Comparison of ENCODE assay signal across 25 cellular contexts in the genomic region with DNA sequence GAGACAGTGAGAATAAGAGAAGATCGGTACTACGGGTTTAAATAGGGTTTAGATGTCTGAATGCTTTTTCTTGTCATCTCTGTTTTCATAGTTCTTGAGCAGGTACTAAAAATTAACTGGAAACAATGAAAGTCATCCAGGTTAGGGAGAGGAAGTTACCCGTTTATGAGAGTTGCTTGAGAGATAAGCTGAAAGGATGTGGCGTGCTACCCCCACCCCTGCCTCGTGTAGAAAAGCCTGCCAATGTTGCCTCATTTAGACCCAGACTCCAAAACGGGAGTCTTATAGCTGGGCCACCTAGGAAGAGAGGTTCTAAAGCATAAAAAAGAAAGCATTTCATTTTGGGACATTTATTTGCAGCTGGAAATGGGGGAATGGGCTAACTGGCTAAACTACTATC. TPM values are rescaled to one million over a fixed set of nuclear protein-coding genes. Genes with fewer than 3 reads are reported as not detected.
DNase-seq lines count a peak whose midpoint lies in the region; ATAC-seq, FAIRE-seq and TF ChIP-seq lines count a peak whose summit lies in the region.
"Had no signal": no experiment of that assay in that cellular context is flagged by ENCODE, and none has a peak within 500 bp of the region (broad histone marks: within the 10 kb centered on the region; RNA-seq: fewer than 3 reads in every experiment).

No MANE protein-coding gene starts in this region.

- no peak overlapping the region for H3K4me2 ChIP-seq in K562 (ENCODE audit: insufficient read depth, low read length)
- H3K4me2 ChIP-seq: GM23338 had no signal

- H3K4me3 ChIP-seq in K562 = no peak overlapping the region
- H3K4me3 ChIP-seq: GM23338 had no signal

- TF ChIP-seq RAD21 in K562 (CRISPR knock-in tag; conservative IDR thresholded peaks at IDR 0.05 in 1 of 2, IDR thresholded peaks at IDR 0.05 in 1 of 2) = no peak

- no peak for FAIRE-seq in K562 (lab: Jason Lieb, UNC)
- FAIRE-seq: A204.1, D721Med, H54, HTR-8/SVneo had no signal

- CTCF ChIA-PET in activated naive CD4-positive, alpha-beta T cell treated with anti-CD3 and anti-CD28 coated beads for 36 hours (lab: Charles Lee) = no interaction called here
- CTCF ChIA-PET in K562 (lab: Yijun Ruan, JAX; ENCODE audit: low intra/inter-chr PET ratio) = interaction anchor here (0.6 kb wide), 1 partner anchor 431 kb away, joined by 3 read pairs; no protein-coding TSS in a partner anchor

- intact Hi-C loops in activated naive CD4-positive, alpha-beta T cell treated with anti-CD3 and anti-CD28 coated beads for 36 hours (cut with micrococcal nuclease) = no loop called here
- intact Hi-C loops in K562 (cut with micrococcal nuclease) = no loop called here

- no peak overlapping the region for H3K27ac Mint-ChIP-seq in activated naive CD4-positive, alpha-beta T cell treated with anti-CD3 and anti-CD28 coated beads for 36 hours
- no peak overlapping the region for H3K27ac Mint-ChIP-seq in T-helper 2 cell treated with Interferon-gamma antibody and Interleukin-4, amounts not matched to agents 5 μg/mL and 100 μg/mL, for 36 hours
- H3K27ac Mint-ChIP-seq: CD4-positive, CD25-positive, alpha-beta regulatory T cell; CD8-positive, alpha-beta memory T cell; GM23338; HFFc6 had no signal

- peaks cover 2% of the 10 kb centered on the region for H3K27me3 Mint-ChIP-seq in activated naive CD4-positive, alpha-beta T cell treated with anti-CD3 and anti-CD28 coated beads for 36 hours (ENCODE audit: low read depth)
- no peaks in the 10 kb centered on the region for H3K27me3 Mint-ChIP-seq in T-helper 2 cell treated with Interferon-gamma antibody and Interleukin-4, amounts not matched to agents 5 μg/mL and 100 μg/mL, for 36 hours (ENCODE audit: low read depth)

- no peak overlapping the region for H3K9ac ChIP-seq in K562 (ENCODE audit: insufficient read depth in 1 of 2, low read depth in 2 of 2, low read length in 2 of 2)

- ATAC-seq in K562 = no peak
- ATAC-seq: GM23338, HCT116 had no signal

- no TSS peak for BruUV-seq in K562 (replicated peaks; lab: Mats Ljungman, UMichigan)

- TF ChIP-seq POLR2A in K562 (conservative IDR thresholded peaks at IDR 0.05) = no peak

- no peak overlapping the region for H3K27ac ChIP-seq in K562 (ENCODE audit: extremely low read depth, low read depth, low read length)

- H3K27me3 ChIP-seq in K562 (ENCODE audit: control insufficient read depth in 2 of 2, insufficient read depth in 2 of 2, low read length in 2 of 2) = no peaks in the 10 kb centered on the region
- H3K27me3 ChIP-seq: BE2C had no signal

- DNase-seq in activated naive CD4-positive, alpha-beta T cell treated with anti-CD3 and anti-CD28 coated beads for 36 hours = peak; percentile 8
- no peak for DNase-seq in activated naive CD4-positive, alpha-beta T cell treated with anti-CD3 and anti-CD28 coated beads, Interleukin-2, amount 50 U/mL, for 16 hours
- peak; percentile 6 for DNase-seq in KBM-7
- DNase-seq in OCI-M1 (lab: John Stamatoyannopoulos, UW) = peak; percentile 38
- DNase-seq in K562 (ENCODE audit: extremely low read depth in 1 of 4, low spot score in 3 of 4) = no peak
- DNase-seq in T-helper 2 cell treated with Interferon-gamma antibody and Interleukin-4, amounts not matched to agents 5 μg/mL and 100 μg/mL, for 36 hours (ENCODE audit: low spot score) = no peak
- DNase-seq in DMS 273 treated with DMSO at 0.1 percent for 48 hours (lab: John Stamatoyannopoulos, UW) = no peak
- DNase-seq in COLO668 (lab: John Stamatoyannopoulos, UW; ENCODE audit: unreplicated experiment) = no peak
- DNase-seq: ACHN; BE2C; C1 segment of cervical spinal cord; Caco-2; CD8-positive, alpha-beta memory T cell; DMS153; DMS79; GF-D8; HFFc6; IMR-90 had no signal

- POLR2A ChIA-PET in K562 (lab: Yijun Ruan, JAX) = interaction anchor here (0.6 kb wide), 1 partner anchor 135 kb away, joined by 3 read pairs; no protein-coding TSS in a partner anchor

- H3K4me1 ChIP-seq in K562 (replicated peaks in 1 of 2; ENCODE audit: control insufficient read depth in 2 of 2, insufficient read depth in 2 of 2, low read length in 2 of 2) = no peaks in the 10 kb centered on the region
- H3K4me1 ChIP-seq: BE2C, Caco-2 had no signal

- 14% methylated on average over 6 of the region's 6 CpGs for WGBS in K562 (ENCODE audit: insufficient coverage, low coverage, missing lambda C conversion rate)

- no peaks in the 10 kb centered on the region for H3K9me1 ChIP-seq in K562 (ENCODE audit: control insufficient read depth, insufficient read depth, low read length)

- no peaks in the 10 kb centered on the region for H3K79me2 ChIP-seq in K562 (ENCODE audit: control insufficient read depth, insufficient read depth, low read length)

- no peak for TF ChIP-seq EP300 in K562 (IDR thresholded peaks at IDR 0.05; ENCODE audit: low read length)

- TF ChIP-seq CTCF in K562 (IDR thresholded peaks at IDR 0.05 in 2 of 3, conservative IDR thresholded peaks at IDR 0.05 in 1 of 3; ENCODE audit: insufficient read depth in 2 of 3, low read depth in 1 of 3, low read length in 3 of 3) = no peak

- H3K4me3 Mint-ChIP-seq in activated naive CD4-positive, alpha-beta T cell treated with anti-CD3 and anti-CD28 coated beads for 36 hours = no peak overlapping the region
- no peak overlapping the region for H3K4me3 Mint-ChIP-seq in T-helper 2 cell treated with Interferon-gamma antibody and Interleukin-4, amounts not matched to agents 5 μg/mL and 100 μg/mL, for 36 hours
- H3K4me3 Mint-ChIP-seq: CD4-positive, CD25-positive, alpha-beta regulatory T cell; CD8-positive, alpha-beta memory T cell; GM23338; HFFc6 had no signal

- in situ Hi-C loops in KBM-7 (cut with MboI; ENCODE audit: low pct_unique_long_range_greater_than_20kb, low sequenced_read_pairs) (no loop called here), K562 (cut with MboI) (no loop called here)

- H3K9me3 Mint-ChIP-seq in activated naive CD4-positive, alpha-beta T cell treated with anti-CD3 and anti-CD28 coated beads for 36 hours = peaks cover 10% of the 10 kb centered on the region
- peaks cover 5% of the 10 kb centered on the region for H3K9me3 Mint-ChIP-seq in T-helper 2 cell treated with Interferon-gamma antibody and Interleukin-4, amounts not matched to agents 5 μg/mL and 100 μg/mL, for 36 hours
- H3K9me3 Mint-ChIP-seq: HFFc6 had no signal

- H3K4me1 Mint-ChIP-seq in activated naive CD4-positive, alpha-beta T cell treated with anti-CD3 and anti-CD28 coated beads for 36 hours (ENCODE audit: low read depth) = peaks cover 5% of the 10 kb centered on the region
- peaks cover 11% of the 10 kb centered on the region for H3K4me1 Mint-ChIP-seq in T-helper 2 cell treated with Interferon-gamma antibody and Interleukin-4, amounts not matched to agents 5 μg/mL and 100 μg/mL, for 36 hours (ENCODE audit: low read depth)
- H3K4me1 Mint-ChIP-seq: CD8-positive, alpha-beta memory T cell; GM23338 had no signal

- no peaks in the 10 kb centered on the region for H4K20me1 ChIP-seq in K562 (replicated peaks; ENCODE audit: control insufficient read depth, insufficient read depth, low read length)

- H3K36me3 ChIP-seq in K562 (ENCODE audit: control insufficient read depth, insufficient read depth, low read length) = no peaks in the 10 kb centered on the region; the same call in 2 of the 3 replicates
- H3K36me3 ChIP-seq: BE2C had no signal

- peaks cover 2% of the 10 kb centered on the region for H3K36me3 Mint-ChIP-seq in activated naive CD4-positive, alpha-beta T cell treated with anti-CD3 and anti-CD28 coated beads for 36 hours (ENCODE audit: low read depth)
- no peaks in the 10 kb centered on the region for H3K36me3 Mint-ChIP-seq in T-helper 2 cell treated with Interferon-gamma antibody and Interleukin-4, amounts not matched to agents 5 μg/mL and 100 μg/mL, for 36 hours (ENCODE audit: low read depth)
- H3K36me3 Mint-ChIP-seq: CD4-positive, CD25-positive, alpha-beta regulatory T cell had no signal

- no peaks in the 10 kb centered on the region; the same call in 1 of the 2 replicates for H3K9me3 ChIP-seq in K562 (replicated peaks; ENCODE audit: control insufficient read depth, insufficient read depth, low read depth, low read length)
- H3K9me3 ChIP-seq: BE2C had no signal

- peak overlapping the region; percentile 8; the same call in 1 of the 2 replicates for H2AFZ ChIP-seq in K562 (ENCODE audit: low read depth, low read length)
- H2AFZ ChIP-seq: GM23338 had no signal

RNA-seq across cellular contexts. Expression of a gene that starts 10.2 kb away (rescaled TPM):
- not detected for total RNA-seq in activated naive CD4-positive, alpha-beta T cell treated with anti-CD3 and anti-CD28 coated beads for 36 hours
- total RNA-seq in K562 (2011; cell fraction: chromatin; rRNA removed; ENCODE audit: low replicate concordance) = not detected in 2 replicates
- total RNA-seq in K562 (2011; cell fraction: nucleolus; rRNA removed) = not detected in 2 replicates
- not detected in 2 replicates for total RNA-seq in K562 (2011; cell fraction: nucleoplasm; rRNA removed)
- total RNA-seq in K562 (2014; rRNA removed) = not detected in 2 replicates
- not detected in 2 replicates for total RNA-seq in K562 (2014; rRNA removed; fragmentation: Illumina TruSeq; extraction: Trizol)
- total RNA-seq in K562 (2015; rRNA removed; fragmentation: Illumina TruSeq; extraction: Trizol) = not detected in 2 replicates
- total RNA-seq in K562 (2021) = 0.13 TPM in 1 of 2 replicates, not detected in the other
- not detected in 2 replicates for polyA plus RNA-seq in K562 (2011; rRNA removed)
- polyA plus RNA-seq in K562 (2011; cell fraction: cytosol; rRNA removed) = not detected in 2 replicates
- not detected in 2 replicates for polyA plus RNA-seq in K562 (2011; cell fraction: nucleus; rRNA removed)
- polyA plus RNA-seq in K562 (2012) = not detected in 2 replicates
- polyA plus RNA-seq in K562 (2014; fragmentation: Illumina TruSeq; extraction: Trizol) = not detected in 2 replicates
- not detected for polyA plus RNA-seq in K562 (2014; fragmentation: Nextera tagmentation; extraction: Ambion mirVana)
- not detected in 2 replicates for polyA plus RNA-seq in K562 (2014; rRNA removed)
- not detected in 2 replicates for polyA minus RNA-seq in K562 (2011; rRNA and poly(A)+ RNA removed)
- polyA minus RNA-seq in K562 (2011; cell fraction: cytosol; rRNA and poly(A)+ RNA removed) = not detected in 2 replicates
- polyA minus RNA-seq in K562 (2011; cell fraction: nucleus; rRNA and poly(A)+ RNA removed) = not detected in 2 replicates
- total RNA-seq: CD4-positive, CD25-positive, alpha-beta regulatory T cell; CD8-positive, alpha-beta memory T cell; GM23338; HFFc6; IMR-90 had no signal
- polyA plus RNA-seq: CD4-positive, CD25-positive, alpha-beta regulatory T cell; CD8-positive, alpha-beta memory T cell; GM23338; IMR-90 had no signal

RNA-seq across cellular contexts. Expression of a gene that starts 21.8 kb away (rescaled TPM):
- not detected for total RNA-seq in activated naive CD4-positive, alpha-beta T cell treated with anti-CD3 and anti-CD28 coated beads for 36 hours
- 0.44 TPM in 2 replicates for total RNA-seq in K562 (2011; cell fraction: chromatin; rRNA removed; ENCODE audit: low replicate concordance)
- total RNA-seq in K562 (2011; cell fraction: nucleolus; rRNA removed) = not detected in 2 replicates
- 0.23 TPM in 1 of 2 replicates, not detected in the other for total RNA-seq in K562 (2011; cell fraction: nucleoplasm; rRNA removed)
- 0.18 TPM in 1 of 2 replicates, not detected in the other for total RNA-seq in K562 (2014; rRNA removed)
- total RNA-seq in K562 (2014; rRNA removed; fragmentation: Illumina TruSeq; extraction: Trizol) = 0.16 and 0.22 TPM in 2 replicates
- total RNA-seq in K562 (2015; rRNA removed; fragmentation: Illumina TruSeq; extraction: Trizol) = 0.23 and 0.29 TPM in 2 replicates
- total RNA-seq in K562 (2021) = 0.24 TPM in 1 of 2 replicates, not detected in the other
- 0.07 TPM in 1 of 2 replicates, not detected in the other for polyA plus RNA-seq in K562 (2011; rRNA removed)
- not detected in 2 replicates for polyA plus RNA-seq in K562 (2011; cell fraction: cytosol; rRNA removed)
- 0.51 and 0.68 TPM in 2 replicates for polyA plus RNA-seq in K562 (2011; cell fraction: nucleus; rRNA removed)
- 0.05 and 0.32 TPM in 2 replicates for polyA plus RNA-seq in K562 (2012)
- polyA plus RNA-seq in K562 (2014; fragmentation: Illumina TruSeq; extraction: Trizol) = 0.07 and 0.12 TPM in 2 replicates
- polyA plus RNA-seq in K562 (2014; fragmentation: Nextera tagmentation; extraction: Ambion mirVana) = under 1 TPM; 0.07 to 0.08 TPM
- polyA plus RNA-seq in K562 (2014; rRNA removed) = 0.03 and 0.90 TPM in 2 replicates
- 0.24 TPM in 1 of 2 replicates, not detected in the other for polyA minus RNA-seq in K562 (2011; rRNA and poly(A)+ RNA removed)
- polyA minus RNA-seq in K562 (2011; cell fraction: cytosol; rRNA and poly(A)+ RNA removed) = not detected in 2 replicates
- 0.78 TPM in 1 of 2 replicates, not detected in the other for polyA minus RNA-seq in K562 (2011; cell fraction: nucleus; rRNA and poly(A)+ RNA removed)
- total RNA-seq: Caco-2, GM23338, HFFc6, IMR-90 had no signal
- polyA plus RNA-seq: CD8-positive, alpha-beta memory T cell; GM23338; IMR-90 had no signal

Comparison
In these comparisons a context has a peak if more than half of its experiments do, and no peak if none do; other contexts are left out.
1. DNase-seq: peak in activated naive CD4-positive, alpha-beta T cell treated with anti-CD3 and anti-CD28 coated beads for 36 hours (single experiment), KBM-7 (single experiment) and OCI-M1 (single experiment); none in activated naive CD4-positive, alpha-beta T cell treated with anti-CD3 and anti-CD28 coated beads, Interleukin-2, amount 50 U/mL, for 16 hours (single experiment), K562 (0 of 4), T-helper 2 cell treated with Interferon-gamma antibody and Interleukin-4, amounts not matched to agents 5 μg/mL and 100 μg/mL, for 36 hours (single experiment), DMS 273 treated with DMSO at 0.1 percent for 48 hours (single experiment) and COLO668 (single experiment).